8 cellular contexts compared by ENCODE assay signal in genomic region chr12:21657336-21658077, GRCh38. TPM values are rescaled to one million over a fixed set of nuclear protein-coding genes. Genes with fewer than 3 reads are reported as not detected.
DNase-seq lines count a peak whose midpoint lies in the region; ATAC-seq and TF ChIP-seq lines count a peak whose summit lies in the region.

Gene LDHB, minus strand, starts transcription at chr12:21657842. Its CDS starts 3,171 bp downstream, at chr12:21654671.

- no peaks in the 10 kb centered on the region for H3K9me2 ChIP-seq in MM.1S (replicated peaks; ENCODE audit: insufficient read depth, low read length)

- H3K27me3 ChIP-seq in H7 (ENCODE audit: control insufficient read depth, insufficient read depth, low read length) (no peaks in the 10 kb centered on the region), MM.1S (replicated peaks; ENCODE audit: insufficient read depth, low read length) (no peaks in the 10 kb centered on the region), SJCRH30 (no peaks in the 10 kb centered on the region), foreskin keratinocyte (no peaks in the 10 kb centered on the region), neutrophil (peaks cover 29% of the 10 kb centered on the region)

- H3K4me3 ChIP-seq in H7 (ENCODE audit: insufficient read depth, low read depth, low read length) (peak within 1 kb of the TSS; percentile 85), MM.1S (ENCODE audit: low read length) (peak within 1 kb of the TSS; percentile 95), SJCRH30 (peak within 1 kb of the TSS; percentile 93), neutrophil (ENCODE audit: low read depth in 1 of 2, low read length in 1 of 2) (peak within 1 kb of the TSS; percentile 56 to 60)

- H3K4me1 ChIP-seq in ES-I3 (ENCODE audit: insufficient read depth, low read length) (peaks cover 8% of the 10 kb centered on the region; the same call in 1 of the 2 replicates), MM.1S (ENCODE audit: low read length) (peaks cover 13% of the 10 kb centered on the region; the same call in 1 of the 2 replicates), SJCRH30 (0 out of 2 replicates have a peak, but pooled peaks cover 5% of the 10 kb centered on the region), foreskin keratinocyte (peaks cover 9% of the 10 kb centered on the region), neutrophil (ENCODE audit: control insufficient read depth in 1 of 2, insufficient read depth in 1 of 2, low read depth in 1 of 2, low read length in 1 of 2) (peaks cover 13 to 27% of the 10 kb centered on the region in 2 experiments)

- H3K79me2 ChIP-seq in MM.1S (ENCODE audit: low read length) = peaks cover 51% of the 10 kb centered on the region

- TF ChIP-seq CTCF in MM.1S (IDR thresholded peaks at IDR 0.05; ENCODE audit: low read length) (no peak), foreskin keratinocyte (conservative IDR thresholded peaks at IDR 0.05) (no peak), neutrophil (IDR thresholded peaks at IDR 0.05) (no peak)

- no peaks in the 10 kb centered on the region for H3F3A ChIP-seq in MM.1S (ENCODE audit: insufficient read depth, low read length)

- no peaks in the 10 kb centered on the region for H3K9me3 ChIP-seq in ES-I3 (ENCODE audit: control insufficient read depth, insufficient read depth, low read length)
- no peaks in the 10 kb centered on the region for H3K9me3 ChIP-seq in MM.1S (replicated peaks; ENCODE audit: insufficient read depth, low read length)
- H3K9me3 ChIP-seq in SJCRH30 (replicated peaks) = no peaks in the 10 kb centered on the region
- H3K9me3 ChIP-seq in neutrophil = no peaks in the 10 kb centered on the region

- DNase-seq in H7 (peak; percentile 93), MM.1S (peak; percentile 96), SJCRH30 (peak; percentile 98 to 99), foreskin keratinocyte (peak; percentile 68 to 87), substantia nigra (lab: John Stamatoyannopoulos, UW) (peak; percentile 40 to 94 (median 83))
- DNase-seq in activated gamma-delta T cell treated with anti-CD3 and anti-CD28 coated beads, Interleukin-2, amount 50 U/mL, for 16 hours (ENCODE audit: low read depth) = peak; percentile 91

- H3K27ac ChIP-seq in MM.1S (ENCODE audit: low read length) = peak within 1 kb of the TSS; percentile 83
- peak within 1 kb of the TSS; percentile 95 for H3K27ac ChIP-seq in SJCRH30
- peak within 1 kb of the TSS; percentile 30 for H3K27ac ChIP-seq in foreskin keratinocyte
- no peak within 1 kb of the TSS for H3K27ac ChIP-seq in neutrophil
- H3K27ac ChIP-seq in substantia nigra (ENCODE audit: low read depth, low read length, poor library complexity, severe bottlenecking) = peak within 1 kb of the TSS; percentile 92

- peak; percentile 95 for ATAC-seq in foreskin keratinocyte

- 0 out of 2 replicates have a peak, but pooled peaks cover 5% of the 10 kb centered on the region for H4K20me1 ChIP-seq in MM.1S (ENCODE audit: insufficient read depth, low read length)

- H2AFZ ChIP-seq in MM.1S (ENCODE audit: low read length) = peak within 1 kb of the TSS; percentile 88

- H3K9ac ChIP-seq in ES-I3 (ENCODE audit: low read depth, low read length) = peak within 1 kb of the TSS; percentile 94
- H3K9ac ChIP-seq in MM.1S (ENCODE audit: low read length) = peak within 1 kb of the TSS; percentile 93

- H3K4me2 ChIP-seq in MM.1S (ENCODE audit: low read depth, low read length) = peak within 1 kb of the TSS; percentile 78

- H3K36me3 ChIP-seq in ES-I3 (ENCODE audit: insufficient read depth, low read length) = peaks cover 9% of the 10 kb centered on the region
- H3K36me3 ChIP-seq in H7 (replicated peaks; ENCODE audit: control insufficient read depth, insufficient read depth, low read length) = peaks cover 17% of the 10 kb centered on the region
- peaks cover 8% of the 10 kb centered on the region; the same call in 1 of the 2 replicates for H3K36me3 ChIP-seq in MM.1S (replicated peaks; ENCODE audit: insufficient read depth, low read length)
- peaks cover 36% of the 10 kb centered on the region for H3K36me3 ChIP-seq in SJCRH30
- no peaks in the 10 kb centered on the region for H3K36me3 ChIP-seq in neutrophil

RNA-seq across cellular contexts. Expression of gene LDHB, which starts in this region (rescaled TPM):
- 1,138 and 1,231 TPM in 2 replicates for total RNA-seq in H7 (2014; rRNA removed; shearing (Covaris generic))
- 1,314 and 1,361 TPM in 2 replicates for total RNA-seq in SJCRH30 (2014; rRNA removed; shearing (Covaris generic))
- 814 and 896 TPM in 2 replicates for total RNA-seq in foreskin keratinocyte
- polyA plus RNA-seq in foreskin keratinocyte = 805 and 960 TPM in 2 replicates
